In the genomic region with DNA sequence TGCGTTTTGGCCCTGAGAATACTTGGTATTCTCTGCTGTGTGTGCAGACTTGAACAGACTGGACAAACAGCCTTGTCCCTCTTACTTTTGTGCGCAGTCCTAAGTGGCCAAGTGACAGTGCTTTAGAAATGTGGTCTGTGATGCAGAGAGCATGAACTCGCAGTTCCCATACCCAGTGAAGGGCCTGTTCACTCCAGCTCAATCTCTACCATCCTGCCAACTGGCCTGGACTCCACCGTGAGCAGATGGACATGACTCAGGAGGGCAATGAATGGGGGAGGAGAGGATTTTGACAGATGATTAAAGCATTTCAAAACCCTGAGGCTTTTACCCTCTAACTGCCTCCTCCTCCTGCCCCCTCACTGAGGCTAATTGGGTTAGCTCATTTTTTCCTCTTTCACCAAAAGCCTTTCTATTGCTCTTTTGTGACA, we compare ENCODE assay signal across 8 cellular contexts.
DNase-seq lines count a peak whose midpoint lies in the region; ATAC-seq and TF ChIP-seq lines count a peak whose summit lies in the region.

No MANE protein-coding gene starts in this region.

- no peak overlapping the region for H3K9ac ChIP-seq in neural progenitor cell

- H3K27ac ChIP-seq in neural progenitor cell (no peak overlapping the region), testis (no peak overlapping the region)

- H3K4me1 ChIP-seq in neural progenitor cell = peaks cover 20% of the 10 kb centered on the region
- no peaks in the 10 kb centered on the region for H3K4me1 ChIP-seq in testis

- peak overlapping the region; percentile 9 for H3K4me2 ChIP-seq in neural progenitor cell

- 74 to 85% methylated on average over 4 of the region's 4 CpGs for WGBS in testis, 2 donors

- no peak overlapping the region for H3K4me3 Mint-ChIP-seq in CD14-positive monocyte
- H3K4me3 Mint-ChIP-seq in neural progenitor cell = no peak overlapping the region

- TF ChIP-seq POLR2A in testis (IDR thresholded peaks at IDR 0.05) (no peak), erythroblast (IDR thresholded peaks at IDR 0.05; ENCODE audit: low read length) (no peak)

- peaks cover 0 to 2% (median 1%) of the 10 kb centered on the region in 3 donors for H3K27me3 Mint-ChIP-seq in CD14-positive monocyte (ENCODE audit: low read depth in 3 of 3)
- peaks cover 2% of the 10 kb centered on the region for H3K27me3 Mint-ChIP-seq in neural progenitor cell (ENCODE audit: insufficient read depth, low read depth)

- no peak overlapping the region for H2AFZ ChIP-seq in neural progenitor cell (replicated peaks)

- no peak for ATAC-seq in HG03457 (IDR thresholded peaks at IDR 0.05; ENCODE audit: unreplicated experiment)

- DNase-seq in CD14-positive monocyte (ENCODE audit: low spot score) = no peak
- peak; percentile 99 for DNase-seq in NCI-H524 (lab: John Stamatoyannopoulos, UW)
- DNase-seq in ecto neural progenitor cell (ENCODE audit: low spot score) = peak; percentile 56
- DNase-seq in neural progenitor cell (ENCODE audit: low spot score) = no peak
- DNase-seq in NCI-H187 treated with DMSO at 0.1 percent for 48 hours (lab: John Stamatoyannopoulos, UW) = no peak
- DNase-seq in testis = no peak
- no peak for DNase-seq in erythroblast (lab: John Stamatoyannopoulos, UW)

- H3K9me3 ChIP-seq in neural progenitor cell (ENCODE audit: low read depth) (no peaks in the 10 kb centered on the region), testis (no peaks in the 10 kb centered on the region)

- H3K79me2 ChIP-seq in neural progenitor cell (ENCODE audit: low read depth) = no peaks in the 10 kb centered on the region

- H3K36me3 Mint-ChIP-seq in CD14-positive monocyte (no peaks in the 10 kb centered on the region), neural progenitor cell (peaks cover 8% of the 10 kb centered on the region)

- H3K4me3 ChIP-seq in neural progenitor cell (no peak overlapping the region), testis (no peak overlapping the region)

- H3K4me1 Mint-ChIP-seq in CD14-positive monocyte = peaks cover 28% of the 10 kb centered on the region
- H3K4me1 Mint-ChIP-seq in neural progenitor cell = peaks cover 39% of the 10 kb centered on the region

- TF ChIP-seq CTCF in CD14-positive monocyte (IDR thresholded peaks at IDR 0.05) (no peak), neural progenitor cell (IDR thresholded peaks at IDR 0.05) (no peak), testis (IDR thresholded peaks at IDR 0.05) (no peak)

- no peaks in the 10 kb centered on the region for H3F3A ChIP-seq in neural progenitor cell (ENCODE audit: low read depth)

- intact Hi-C loops in CD14-positive monocyte (cut with micrococcal nuclease) = no loop called here
- intact Hi-C loops in testis (cut with DNase I; ENCODE audit: low total_unique reads) = no loop called here

- no peaks in the 10 kb centered on the region for H3K9me3 Mint-ChIP-seq in CD14-positive monocyte
- no peaks in the 10 kb centered on the region for H3K9me3 Mint-ChIP-seq in neural progenitor cell

- H3K27ac Mint-ChIP-seq in CD14-positive monocyte (peak overlapping the region in 6 of 7 donors; percentile 8 to 72 (median 22)), neural progenitor cell (peak overlapping the region; percentile 42)

- H3K36me3 ChIP-seq in neural progenitor cell (no peaks in the 10 kb centered on the region), testis (ENCODE audit: low read depth, missing control alignments) (no peaks in the 10 kb centered on the region)

- no peaks in the 10 kb centered on the region for H4K20me1 ChIP-seq in neural progenitor cell (ENCODE audit: low read depth)

- H3K27me3 ChIP-seq in neural progenitor cell = no peaks in the 10 kb centered on the region
- H3K27me3 ChIP-seq in testis = no peaks in the 10 kb centered on the region

Comparison
In these comparisons a context has a peak if more than half of its experiments do, and no peak if none do; other contexts are left out.
1. DNase-seq: peak in NCI-H524 (2 of 2) and ecto neural progenitor cell (single experiment); none in CD14-positive monocyte (single experiment), neural progenitor cell (single experiment), NCI-H187 treated with DMSO at 0.1 percent for 48 hours (single experiment), testis (single experiment) and erythroblast (0 of 2).